ENCODE assay signal across 8 cellular contexts in genomic region chr3:142828703-142829304, GRCh38.
A peak's percentile ranks its signal among the peaks of the same experiment; 100 is the strongest.
DNase-seq lines count a peak whose midpoint lies in the region; ATAC-seq, FAIRE-seq and TF ChIP-seq lines count a peak whose summit lies in the region.

No MANE protein-coding gene starts in this region.

- H3K4me1 ChIP-seq in small intestine (ENCODE audit: control insufficient read depth in 2 of 2, insufficient read depth in 1 of 2, low read depth in 1 of 2, low read length in 1 of 2) = no peaks in the 10 kb centered on the region

- peak; percentile 93 for ATAC-seq in GM18520 (IDR thresholded peaks at IDR 0.05; ENCODE audit: unreplicated experiment)
- peak; percentile 99 for ATAC-seq in HG02981 (IDR thresholded peaks at IDR 0.05; ENCODE audit: unreplicated experiment)

- H3K36me3 ChIP-seq in small intestine (ENCODE audit: control insufficient read depth in 2 of 2, insufficient read depth in 2 of 2, low read length in 2 of 2) = no peaks in the 10 kb centered on the region

- POLR2A ChIA-PET in AG04450 (lab: Yijun Ruan, JAX) = no interaction called here

- FAIRE-seq in small intestine (lab: Jason Lieb, UNC) = no peak

- H3K27ac ChIP-seq in AG04450 (ENCODE audit: low read depth, low read length) = no peak overlapping the region
- no peak overlapping the region for H3K27ac ChIP-seq in small intestine (ENCODE audit: low read depth in 1 of 2, low read length in 1 of 2)

- H3K27me3 ChIP-seq in AG04450 (ENCODE audit: control insufficient read depth, insufficient read depth, low read length) = no peaks in the 10 kb centered on the region
- H3K27me3 ChIP-seq in small intestine (ENCODE audit: control insufficient read depth in 2 of 2, insufficient read depth in 2 of 2, low read length in 2 of 2) = peaks cover 0 to 3% of the 10 kb centered on the region in 2 donors

- WGBS in small intestine, 3 donors = 20 to 25% (median 24%) methylated on average over 9 of the region's 9 CpGs

- in situ Hi-C loops in astrocyte of the cerebellum (cut with HindIII; ENCODE audit: low sequenced_read_pairs) = loop anchor here (25.0 kb wide), 1 partner anchor 158 kb away; no protein-coding TSS in a partner anchor

- CTCF ChIA-PET in AG04450 (lab: Charles Lee) = interaction anchor here (0.6 to 5.8 kb wide), 65 partner anchors 9 to 935 kb away, joined by 3 to 167 read pairs (median 6); partner anchors contain the start of gene U2SURP

- H3K4me3 ChIP-seq in AG04450 (ENCODE audit: low read depth, low read length) = no peak overlapping the region
- H3K4me3 ChIP-seq in astrocyte of the cerebellum (ENCODE audit: low read depth, low read length) = no peak overlapping the region
- H3K4me3 ChIP-seq in small intestine (ENCODE audit: low read depth in 1 of 2, low read length in 2 of 2) = no peak overlapping the region

- peak; percentile 51 for DNase-seq in AG04450 (ENCODE audit: low read depth, low spot score)
- peak; percentile 92 for DNase-seq in NCI-H1694 treated with DMSO at 0.1 percent for 48 hours (lab: John Stamatoyannopoulos, UW)
- DNase-seq in T-helper 1 cell = peak in 4 of 5 donors; percentile 15 to 62 (median 26)
- peak; percentile 68 for DNase-seq in astrocyte of the cerebellum (ENCODE audit: low read depth)
- DNase-seq in hypothalamus (lab: John Stamatoyannopoulos, UW) = peak in 42 of 51 donors; percentile 2 to 81 (median 50)
- DNase-seq in small intestine = peak; percentile 77

- H3K9me3 ChIP-seq in AG04450 (ENCODE audit: control insufficient read depth, insufficient read depth, low read length) (no peaks in the 10 kb centered on the region), small intestine (ENCODE audit: control insufficient read depth, low read depth) (no peaks in the 10 kb centered on the region)

- TF ChIP-seq CTCF in AG04450 (IDR thresholded peaks at IDR 0.05; ENCODE audit: low read depth, low read length) = peak; percentile 93
- TF ChIP-seq CTCF in astrocyte of the cerebellum (IDR thresholded peaks at IDR 0.05; ENCODE audit: low read depth, low read length, missing control alignments) = peak; percentile 89

Comparison
In these comparisons a context has a peak if more than half of its experiments do, and no peak if none do; other contexts are left out.
1. DNase-seq: peak in every context shown above with its lines; median percentile 92 in NCI-H1694 treated with DMSO at 0.1 percent for 48 hours; 77 in small intestine; 68 in astrocyte of the cerebellum; 51 in AG04450; 50 in hypothalamus; 26 in T-helper 1 cell.